17 cellular contexts compared by ENCODE assay signal in the genomic region with DNA sequence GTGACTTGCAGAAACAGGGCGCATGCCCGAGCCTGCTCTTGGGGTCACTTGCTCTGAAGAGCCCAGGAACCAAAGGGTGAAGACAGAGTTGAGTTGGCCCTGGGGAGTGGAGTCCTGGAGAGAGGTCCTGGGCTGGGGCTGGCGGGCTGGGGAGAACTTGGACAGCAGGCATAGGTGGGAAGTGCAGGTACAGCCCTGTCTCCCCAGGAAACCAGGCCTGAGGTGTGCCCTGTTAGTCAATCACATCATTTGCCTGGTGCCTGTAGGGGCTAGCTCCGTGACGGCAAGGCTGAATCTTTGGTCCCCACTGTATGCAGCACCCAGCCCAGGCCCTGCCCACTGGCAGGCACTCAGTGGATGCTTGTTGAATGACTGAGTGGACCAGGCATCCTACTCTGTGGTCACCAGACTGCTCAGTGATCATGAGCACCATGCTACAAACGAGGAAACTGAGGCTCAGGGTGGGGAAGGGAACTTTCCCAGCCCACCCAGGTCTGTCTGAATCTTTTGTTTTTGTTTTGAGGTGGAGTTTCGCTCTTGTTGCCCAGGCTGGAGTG.
"Had no signal": no experiment of that assay in that cellular context is flagged by ENCODE, and none has a peak within 500 bp of the region (broad histone marks: within the 10 kb centered on the region; RNA-seq: fewer than 3 reads in every experiment).

No MANE protein-coding gene starts in this region.

- ATAC-seq: activated T-cell treated with anti-CD3 and anti-CD28 coated beads, Interleukin-2, amount 50 U/mL, for 72 hours; left cardiac atrium; natural killer cell had no signal

- H2AFZ ChIP-seq: parathyroid adenoma had no signal

- H3K36me3 Mint-ChIP-seq: activated naive CD8-positive, alpha-beta T cell; natural killer cell had no signal

- FAIRE-seq: colon, urothelium cell line had no signal

- H3K27ac ChIP-seq: neutrophil, parathyroid adenoma, tibial artery, WERI-Rb-1 had no signal

- H3K9me3 Mint-ChIP-seq: activated T-cell treated with anti-CD3 and anti-CD28 coated beads, Interleukin-2, amount 50 U/mL, for 72 hours; natural killer cell had no signal

- H3K27me3 Mint-ChIP-seq: activated naive CD8-positive, alpha-beta T cell had no signal

- H3K9ac ChIP-seq: parathyroid adenoma had no signal

- DNase-seq: activated CD4-positive, alpha-beta T cell treated with anti-CD3 and anti-CD28 coated beads for 1 hour; activated T-cell treated with anti-CD3 and anti-CD28 coated beads, Interleukin-2, amount 50 U/mL, for 72 hours; caudate nucleus; left cardiac atrium; mesendoderm; natural killer cell; stimulated activated CD4-positive, alpha-beta T cell treated with anti-CD3 and anti-CD28 coated beads, Interleukin-2, amount 100 ng/mL, for 24 hours; stimulated activated naive CD4-positive, alpha-beta T cell treated with Interleukin-2 at 50 U/mL for 16 hours; SW 1271; T-helper 2 cell; tibial artery; WERI-Rb-1 had no signal

- H3K9me3 ChIP-seq: neutrophil, tibial artery had no signal

- H3K27ac Mint-ChIP-seq: activated naive CD8-positive, alpha-beta T cell; activated T-cell treated with anti-CD3 and anti-CD28 coated beads, Interleukin-2, amount 50 U/mL, for 72 hours; natural killer cell had no signal

- H3K4me1 ChIP-seq: parathyroid adenoma, tibial artery had no signal

- H3K79me2 ChIP-seq: parathyroid adenoma had no signal

- H3K36me3 ChIP-seq: neutrophil, tibial artery, WERI-Rb-1 had no signal

- H3K4me3 Mint-ChIP-seq: activated naive CD8-positive, alpha-beta T cell; activated T-cell treated with anti-CD3 and anti-CD28 coated beads, Interleukin-2, amount 50 U/mL, for 72 hours; natural killer cell had no signal

- H3K4me3 ChIP-seq: tibial artery had no signal
